8 cellular contexts compared by ENCODE assay signal in genomic region chr10:122911889-122912484, GRCh38. TPM values are rescaled to one million over a fixed set of nuclear protein-coding genes. Genes with fewer than 3 reads are reported as not detected.
A peak's percentile ranks its signal among the peaks of the same experiment; 100 is the strongest.
DNase-seq lines count a peak whose midpoint lies in the region; ATAC-seq and TF ChIP-seq lines count a peak whose summit lies in the region.

No MANE protein-coding gene starts in this region.

- H3K36me3 ChIP-seq in adipocyte (ENCODE audit: control insufficient read depth, insufficient read depth, low read length, severe bottlenecking) (no peaks in the 10 kb centered on the region), ascending aorta (no peaks in the 10 kb centered on the region)

- intact Hi-C loops in ascending aorta (cut with DNase I): no loop called here

- no peak overlapping the region for H3K27ac ChIP-seq in ascending aorta

- no peaks in the 10 kb centered on the region for H3K9me3 ChIP-seq in adipocyte (ENCODE audit: control insufficient read depth, low read length)
- no peaks in the 10 kb centered on the region for H3K9me3 ChIP-seq in ascending aorta

- H3K27me3 ChIP-seq in adipocyte (replicated peaks; ENCODE audit: control insufficient read depth, insufficient read depth, low read length): no peaks in the 10 kb centered on the region
- H3K27me3 ChIP-seq in ascending aorta: no peaks in the 10 kb centered on the region

- H3K9ac ChIP-seq in adipocyte (ENCODE audit: low read length): no peak overlapping the region

- DNase-seq in RPMI7951 (ENCODE audit: low read depth): peak; percentile 45
- peak; percentile 61 for DNase-seq in adipocyte (ENCODE audit: low read depth)
- DNase-seq in kidney tubule cell (ENCODE audit: low spot score): peak; percentile 55
- peak; percentile 2 for DNase-seq in stimulated activated CD8-positive, alpha-beta memory T cell treated with anti-CD3 and anti-CD28 coated beads, Interleukin-7, amount 100 ng/mL, for 24 hours (ENCODE audit: low read depth)
- DNase-seq in ascending aorta (ENCODE audit: low spot score in 2 of 2): no peak

- H3K4me3 ChIP-seq in adipocyte (ENCODE audit: low read length) (no peak overlapping the region), ascending aorta (no peak overlapping the region)

- no peak for TF ChIP-seq CTCF in ascending aorta (IDR thresholded peaks at IDR 0.05)

- H3K4me1 ChIP-seq in adipocyte (ENCODE audit: control insufficient read depth, insufficient read depth, low read length): no peaks in the 10 kb centered on the region
- no peaks in the 10 kb centered on the region for H3K4me1 ChIP-seq in ascending aorta

- ATAC-seq in GM21619 (IDR thresholded peaks at IDR 0.05; ENCODE audit: unreplicated experiment) (peak; percentile 56), HG03565 (IDR thresholded peaks at IDR 0.05; ENCODE audit: unreplicated experiment) (no peak), GM19463 (IDR thresholded peaks at IDR 0.05; ENCODE audit: unreplicated experiment) (no peak)

RNA-seq across cellular contexts. Expression of gene FAM24A, which starts 1.6 kb away (rescaled TPM):
- not detected in 2 replicates for total RNA-seq in RPMI7951 (2014; rRNA removed; shearing (Covaris generic))
- total RNA-seq in ascending aorta: not detected

RNA-seq across cellular contexts. Expression of gene FAM24B, which starts 32.6 kb away (rescaled TPM):
- 3.4 and 5.9 TPM in 2 replicates for total RNA-seq in RPMI7951 (2014; rRNA removed; shearing (Covaris generic))
- not detected for total RNA-seq in ascending aorta

RNA-seq across cellular contexts. Expression of gene C10orf88, which starts 42.0 kb away (rescaled TPM):
- 6.1 and 6.4 TPM in 2 replicates for total RNA-seq in RPMI7951 (2014; rRNA removed; shearing (Covaris generic))
- total RNA-seq in ascending aorta: 1.3 TPM

Comparison
In these comparisons a context has a peak if more than half of its experiments do, and no peak if none do; other contexts are left out.
1. DNase-seq: peak in RPMI7951 (single experiment), adipocyte (single experiment), kidney tubule cell (single experiment) and stimulated activated CD8-positive, alpha-beta memory T cell treated with anti-CD3 and anti-CD28 coated beads, Interleukin-7, amount 100 ng/mL, for 24 hours (single experiment); none in ascending aorta (0 of 2).